9 cellular contexts compared by ENCODE assay signal in the genomic region with DNA sequence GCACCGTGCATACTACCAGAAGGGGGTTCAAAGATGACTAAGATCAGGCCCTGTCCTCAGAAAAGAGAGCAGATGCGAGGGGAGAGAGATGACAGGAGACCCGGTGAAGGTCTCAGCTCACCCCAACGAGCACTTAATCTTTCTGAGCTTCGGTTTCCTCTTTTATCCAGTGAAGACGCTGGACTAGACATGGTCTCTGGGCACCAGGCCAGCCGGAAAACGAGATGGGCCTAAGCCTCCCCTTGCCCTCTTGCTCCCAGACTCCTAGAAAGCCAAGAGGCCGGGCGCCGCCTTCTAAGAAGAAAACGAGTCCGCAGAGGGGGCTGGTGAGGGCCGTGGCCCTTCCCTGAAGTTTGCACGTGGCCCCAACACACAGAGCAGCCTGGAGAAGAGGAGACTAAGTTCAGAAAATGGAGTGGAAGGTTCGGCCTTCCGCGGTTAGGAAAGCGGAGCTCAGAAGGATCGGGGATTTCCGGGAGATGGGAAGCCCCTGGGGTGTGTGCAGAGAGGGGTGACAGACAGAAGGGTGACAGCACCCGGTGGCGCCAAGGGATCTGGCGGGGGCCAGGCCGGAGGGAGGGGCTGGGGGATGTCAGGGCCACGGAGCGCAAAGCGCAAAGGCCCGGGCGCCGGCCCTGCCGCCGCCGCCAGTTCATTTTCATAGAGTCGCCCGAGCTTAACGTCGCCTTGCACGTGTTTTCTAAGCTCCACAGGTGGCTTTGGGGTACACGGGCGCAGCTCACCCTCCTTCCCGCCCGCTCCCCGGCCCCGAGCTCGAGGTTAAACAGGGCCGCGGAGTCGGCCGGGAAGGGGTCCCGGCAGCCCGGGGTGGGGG. TPM values are rescaled to one million over a fixed set of nuclear protein-coding genes. Genes with fewer than 3 reads are reported as not detected.
DNase-seq lines count a peak whose midpoint lies in the region; ATAC-seq and TF ChIP-seq lines count a peak whose summit lies in the region.
"Had no signal": no experiment of that assay in that cellular context is flagged by ENCODE, and none has a peak within 500 bp of the region (broad histone marks: within the 10 kb centered on the region; RNA-seq: fewer than 3 reads in every experiment).

No MANE protein-coding gene starts in this region.

- peak overlapping the region; percentile 88 to 98 (median 94) for H3K4me3 Mint-ChIP-seq in IgD-negative memory B cell
- H3K4me3 Mint-ChIP-seq in activated naive CD8-positive, alpha-beta T cell treated with anti-CD3 and anti-CD28 coated beads, Interleukin-2, amount 50 U/mL, for 24 hours = peak overlapping the region; percentile 76

- intact Hi-C loops in breast epithelium (cut with DNase I; ENCODE audit: low total_unique reads) (no loop called here), mammary epithelial cell (cut with micrococcal nuclease) (no loop called here), upper lobe of right lung (cut with DNase I) (no loop called here)

- H3K4me1 ChIP-seq in breast epithelium (peaks cover 6 to 15% of the 10 kb centered on the region in 2 donors), mammary epithelial cell (ENCODE audit: insufficient read depth, low read length) (peaks cover 6% of the 10 kb centered on the region), upper lobe of right lung (peaks cover 14% of the 10 kb centered on the region)

- DNase-seq in breast epithelium (ENCODE audit: low spot score in 2 of 2) (no peak), mammary epithelial cell (no peak), medulla oblongata (ENCODE audit: extremely low spot score) (peak; percentile 41), upper lobe of right lung (peak; percentile 73), cortex of kidney (lab: John Stamatoyannopoulos, UW) (no peak)
- peak; percentile 30 for DNase-seq in activated naive CD8-positive, alpha-beta T cell treated with anti-CD3 and anti-CD28 coated beads, Interleukin-2, amount 50 U/mL, for 24 hours

- in situ Hi-C loops in mammary epithelial cell (cut with MboI; ENCODE audit: low sequenced_read_pairs in 2 of 2) = no loop called here

- no peak overlapping the region for H2AFZ ChIP-seq in mammary epithelial cell (ENCODE audit: low read depth, low read length)

- H3K27ac ChIP-seq in breast epithelium (no peak overlapping the region), mammary epithelial cell (ENCODE audit: insufficient read depth, low read depth, low read length) (no peak overlapping the region), upper lobe of right lung (peak overlapping the region; percentile 55)

- no TSS peak for BruUV-seq in mammary epithelial cell (replicated peaks; lab: Mats Ljungman, UMichigan)

- H3K79me2 ChIP-seq in mammary epithelial cell (ENCODE audit: insufficient read depth, low read length) = no peaks in the 10 kb centered on the region

- H3K9me3 Mint-ChIP-seq in IgD-negative memory B cell = no peaks in the 10 kb centered on the region
- H3K9me3 Mint-ChIP-seq in activated naive CD8-positive, alpha-beta T cell treated with anti-CD3 and anti-CD28 coated beads, Interleukin-2, amount 50 U/mL, for 24 hours = no peaks in the 10 kb centered on the region

- TF ChIP-seq POLR2A in breast epithelium (IDR thresholded peaks at IDR 0.05) = no peak

- H3K9me3 ChIP-seq in breast epithelium = no peaks in the 10 kb centered on the region
- H3K9me3 ChIP-seq in mammary epithelial cell (replicated peaks; ENCODE audit: insufficient read depth, low read length) = no peaks in the 10 kb centered on the region
- no peaks in the 10 kb centered on the region for H3K9me3 ChIP-seq in upper lobe of right lung

- H3K36me3 ChIP-seq in breast epithelium = no peaks in the 10 kb centered on the region
- H3K36me3 ChIP-seq in mammary epithelial cell (ENCODE audit: insufficient read depth, low read length) = no peaks in the 10 kb centered on the region
- no peaks in the 10 kb centered on the region for H3K36me3 ChIP-seq in upper lobe of right lung

- peaks cover 19 to 32% (median 26%) of the 10 kb centered on the region in 3 donors for H3K4me1 Mint-ChIP-seq in IgD-negative memory B cell
- peaks cover 19% of the 10 kb centered on the region for H3K4me1 Mint-ChIP-seq in activated naive CD8-positive, alpha-beta T cell treated with anti-CD3 and anti-CD28 coated beads, Interleukin-2, amount 50 U/mL, for 24 hours

- ATAC-seq in activated naive CD8-positive, alpha-beta T cell treated with anti-CD3 and anti-CD28 coated beads, Interleukin-2, amount 50 U/mL, for 24 hours = peak; percentile 50
- peak; percentile 1 for ATAC-seq in upper lobe of right lung
- no peak for ATAC-seq in GM18519 (IDR thresholded peaks at IDR 0.05; ENCODE audit: low FRiP score, unreplicated experiment)

- peak overlapping the region; percentile 50 to 94 (median 92) for H3K27ac Mint-ChIP-seq in IgD-negative memory B cell
- peak overlapping the region; percentile 49 for H3K27ac Mint-ChIP-seq in activated naive CD8-positive, alpha-beta T cell treated with anti-CD3 and anti-CD28 coated beads, Interleukin-2, amount 50 U/mL, for 24 hours

- no peaks in the 10 kb centered on the region for H4K20me1 ChIP-seq in mammary epithelial cell (ENCODE audit: insufficient read depth, low read length)

- H3K27me3 ChIP-seq in breast epithelium = peaks cover 0 to 55% of the 10 kb centered on the region in 2 donors
- peaks cover 22% of the 10 kb centered on the region for H3K27me3 ChIP-seq in mammary epithelial cell (ENCODE audit: insufficient read depth, low read length)
- peaks cover 8% of the 10 kb centered on the region for H3K27me3 ChIP-seq in upper lobe of right lung

- H3K36me3 Mint-ChIP-seq in IgD-negative memory B cell = peaks cover 3% of the 10 kb centered on the region
- H3K36me3 Mint-ChIP-seq in activated naive CD8-positive, alpha-beta T cell treated with anti-CD3 and anti-CD28 coated beads, Interleukin-2, amount 50 U/mL, for 24 hours (ENCODE audit: low read depth) = peaks cover 2% of the 10 kb centered on the region

- H3K4me3 ChIP-seq in breast epithelium (peak overlapping the region; percentile 60 to 78 (median 74)), mammary epithelial cell (replicated peaks in 1 of 3; ENCODE audit: insufficient read depth in 1 of 3, low read depth in 2 of 3, low read length in 3 of 3) (no peak overlapping the region), upper lobe of right lung (peak overlapping the region; percentile 62)

- no peak overlapping the region for H3K4me2 ChIP-seq in mammary epithelial cell (ENCODE audit: insufficient read depth, low read depth, low read length)

- CTCF ChIA-PET in mammary epithelial cell (lab: Charles Lee; ENCODE audit: low non-redundant PET) = no interaction called here

- WGBS in mammary epithelial cell (ENCODE audit: low coverage, missing lambda C conversion rate) = 61% methylated on average over 28 of the region's 52 CpGs

- peaks cover 3% of the 10 kb centered on the region for H3K27me3 Mint-ChIP-seq in IgD-negative memory B cell
- peaks cover 41% of the 10 kb centered on the region for H3K27me3 Mint-ChIP-seq in activated naive CD8-positive, alpha-beta T cell treated with anti-CD3 and anti-CD28 coated beads, Interleukin-2, amount 50 U/mL, for 24 hours

- dilution Hi-C loops in mammary epithelial cell (cut with HindIII; ENCODE audit: low sequenced_read_pairs) = no loop called here

- H3K9ac ChIP-seq in mammary epithelial cell (ENCODE audit: insufficient read depth, low read length) = no peak overlapping the region

- TF ChIP-seq CTCF in breast epithelium (IDR thresholded peaks at IDR 0.05) = no peak
- TF ChIP-seq CTCF in mammary epithelial cell (conservative IDR thresholded peaks at IDR 0.05 in 1 of 2, IDR thresholded peaks at IDR 0.05 in 1 of 2; ENCODE audit: extremely low read depth in 1 of 2, insufficient read depth in 1 of 2, low read depth in 1 of 2, low read length in 2 of 2) = no peak
- no peak for TF ChIP-seq CTCF in upper lobe of right lung (IDR thresholded peaks at IDR 0.05)

RNA-seq across cellular contexts. Expression of a gene that starts 42.1 kb away (rescaled TPM):
- total RNA-seq in breast epithelium (not detected), mammary epithelial cell (not detected), upper lobe of right lung (not detected)
- polyA plus RNA-seq in mammary epithelial cell (not detected), IgD-negative memory B cell (not detected)
- not detected for polyA minus RNA-seq in mammary epithelial cell
- total RNA-seq: activated CD8-positive, alpha-beta memory T cell treated with anti-CD3 and anti-CD28 coated beads for 36 hours had no signal

RNA-seq across cellular contexts. Expression of a gene that starts 48.4 kb away (rescaled TPM):
- total RNA-seq in breast epithelium (10 to 100 TPM; 63.5 to 77.0 (median 75.0) TPM), mammary epithelial cell (10 to 100 TPM; 64.7 to 86.9 TPM), upper lobe of right lung (185 TPM)
- polyA plus RNA-seq in mammary epithelial cell (73.6 TPM), IgD-negative memory B cell (19.2 TPM)
- polyA minus RNA-seq in mammary epithelial cell = 168 TPM

RNA-seq across cellular contexts. Expression of a gene that starts 51.3 kb away (rescaled TPM):
- total RNA-seq in breast epithelium (10 to 100 TPM; 13.6 to 97.6 (median 25.9) TPM), mammary epithelial cell (not detected), upper lobe of right lung (not detected)
- polyA plus RNA-seq in mammary epithelial cell (not detected), IgD-negative memory B cell (not detected)
- not detected for polyA minus RNA-seq in mammary epithelial cell
- total RNA-seq: activated CD8-positive, alpha-beta memory T cell treated with anti-CD3 and anti-CD28 coated beads for 36 hours had no signal

Comparison
In these comparisons a context has a peak if more than half of its experiments do, and no peak if none do; other contexts are left out.
1. H3K4me3 ChIP-seq: peak in breast epithelium (3 of 3) and upper lobe of right lung (single experiment); none in mammary epithelial cell (0 of 3).
2. RNA of a gene that starts 51.3 kb away (total RNA-seq): 13.6 to 97.6 TPM in breast epithelium; not detected in mammary epithelial cell and not detected in upper lobe of right lung (single experiment); every median in the first group is over 10 times any median in the second.
3. DNase-seq: peak in activated naive CD8-positive, alpha-beta T cell treated with anti-CD3 and anti-CD28 coated beads, Interleukin-2, amount 50 U/mL, for 24 hours (single experiment), medulla oblongata (single experiment) and upper lobe of right lung (single experiment); none in breast epithelium (0 of 2), mammary epithelial cell (single experiment) and cortex of kidney (single experiment).